32 cellular contexts compared by ENCODE assay signal in the genomic region with DNA sequence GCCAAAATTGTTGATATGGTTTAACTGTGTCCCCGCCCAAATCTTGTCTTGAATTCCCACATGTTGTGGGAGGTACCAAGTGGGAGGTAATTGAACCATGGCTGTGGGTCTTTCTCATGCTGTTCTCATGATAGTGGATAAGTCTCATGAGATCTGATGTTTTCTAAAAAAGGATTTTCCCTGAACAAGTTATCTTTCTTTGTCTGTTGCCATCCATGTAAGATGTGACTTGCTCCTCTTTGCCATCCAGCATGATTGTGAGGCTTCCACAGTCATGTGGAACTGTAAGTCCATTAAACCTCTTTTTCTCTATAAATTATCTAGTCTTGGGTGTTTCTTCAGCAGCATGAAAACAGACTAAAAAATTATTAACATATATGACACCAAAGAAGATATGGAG.
"Had no signal": no experiment of that assay in that cellular context is flagged by ENCODE, and none has a peak within 500 bp of the region (broad histone marks: within the 10 kb centered on the region; RNA-seq: fewer than 3 reads in every experiment).

No MANE protein-coding gene starts in this region.

- H3K4me3 ChIP-seq: adrenal gland, ascending aorta, body of pancreas, breast epithelium, cardiac muscle cell had no signal

- H3K4me1 ChIP-seq: adrenal gland, ascending aorta, body of pancreas, breast epithelium had no signal

- H3K36me3 ChIP-seq: adrenal gland, ascending aorta, brain microvascular endothelial cell, breast epithelium, cardiac muscle cell had no signal

- DNase-seq: activated effector memory CD4-positive, alpha-beta T cell treated with anti-CD3 and anti-CD28 coated beads, Interleukin-2, amount 50 U/mL, for 16 hours; activated effector memory CD4-positive, alpha-beta T cell treated with Interleukin-2 at 50 U/mL for 16 hours; activated gamma-delta T cell; activated gamma-delta T cell treated with Interleukin-2 at 50 U/mL for 16 hours; activated naive CD4-positive, alpha-beta T cell; activated naive CD4-positive, alpha-beta T cell treated with anti-CD3 and anti-CD28 coated beads for 36 hours; activated naive CD4-positive, alpha-beta T cell treated with anti-CD3 and anti-CD28 coated beads, Interleukin-2, amount 10 ng/mL, durations not matched to agents 7 days and 5 days; activated naive CD4-positive, alpha-beta T cell treated with anti-CD3 and anti-CD28 coated beads, Interleukin-2, amount 50 U/mL, for 16 hours; activated naive CD4-positive, alpha-beta T cell treated with Interleukin-2 at 50 U/mL for 16 hours; activated naive CD8-positive, alpha-beta T cell treated with anti-CD3 and anti-CD28 coated beads for 36 hours; activated naive CD8-positive, alpha-beta T cell treated with anti-CD3 and anti-CD28 coated beads, Interleukin-2, amount 10 ng/mL, durations not matched to agents 7 days and 5 days; activated naive CD8-positive, alpha-beta T cell treated with anti-CD3 and anti-CD28 coated beads, Interleukin-2, amount 50 U/mL, for 24 hours; activated T-cell treated with anti-CD3 and anti-CD28 coated beads, Interleukin-2, amount 50 U/mL, for 4 hours; activated T-cell treated with anti-CD3 and anti-CD28 coated beads, Interleukin-2, amount 50 U/mL, for 48 hours; activated T-cell treated with anti-CD3 and anti-CD28 coated beads, Interleukin-2, amount 50 U/mL, for 72 hours; adrenal gland; amniotic stem cell; amygdala; anterior cingulate cortex; aorta; body of pancreas; brain microvascular endothelial cell; caudate nucleus; central memory CD4-positive, alpha-beta T cell; cerebellar nuclear complex had no signal

- FAIRE-seq: astrocyte, bronchial epithelial cell had no signal

- H3K27me3 ChIP-seq: adrenal gland, ascending aorta, body of pancreas, brain microvascular endothelial cell, breast epithelium, cardiac muscle cell had no signal

- ATAC-seq: activated naive CD4-positive, alpha-beta T cell treated with anti-CD3 and anti-CD28 coated beads, Interleukin-2, amount 50 U/mL, for 72 hours; activated naive CD8-positive, alpha-beta T cell treated with anti-CD3 and anti-CD28 coated beads, Interleukin-2, amount 50 U/mL, for 24 hours; activated T-cell treated with anti-CD3 and anti-CD28 coated beads, Interleukin-2, amount 50 U/mL, for 4 hours; activated T-cell treated with anti-CD3 and anti-CD28 coated beads, Interleukin-2, amount 50 U/mL, for 72 hours; activated T-helper 17 cell treated with anti-CD3 and anti-CD28 coated beads, Interleukin-2, amount 50 U/mL, for 72 hours; body of pancreas had no signal

- H3K27ac ChIP-seq: adrenal gland, ascending aorta, body of pancreas, brain microvascular endothelial cell, breast epithelium, cardiac muscle cell had no signal

- H3K9me3 ChIP-seq: adrenal gland, ascending aorta, body of pancreas, breast epithelium had no signal
